ENCODE assay signal across 20 cellular contexts in genomic region chr2:178227187-178227586, GRCh38. TPM values are rescaled to one million over a fixed set of nuclear protein-coding genes. Genes with fewer than 3 reads are reported as not detected.
DNase-seq lines count a peak whose midpoint lies in the region; ATAC-seq, FAIRE-seq and TF ChIP-seq lines count a peak whose summit lies in the region.
"Had no signal": no experiment of that assay in that cellular context is flagged by ENCODE, and none has a peak within 500 bp of the region (broad histone marks: within the 10 kb centered on the region; RNA-seq: fewer than 3 reads in every experiment).

No MANE protein-coding gene starts in this region.

- ATAC-seq in Right ventricle myocardium superior (ENCODE audit: poor library complexity): no peak
- no peak for ATAC-seq in GM18907 (IDR thresholded peaks at IDR 0.05; ENCODE audit: unreplicated experiment)
- ATAC-seq: activated T-helper 17 cell treated with anti-CD3 and anti-CD28 coated beads, Interleukin-2, amount 50 U/mL, for 72 hours; right cardiac atrium had no signal

- FAIRE-seq in RCC 7860 (lab: Jason Lieb, UNC): peak; percentile 72

- intact Hi-C loops in Right ventricle myocardium superior (cut with DNase I): no loop called here

- H3K4me3 ChIP-seq in osteoblast (ENCODE audit: insufficient read depth, low read length): no peak overlapping the region
- H3K4me3 ChIP-seq: BLaER1, esophagus muscularis mucosa had no signal

- H3K4me1 ChIP-seq in osteoblast (ENCODE audit: insufficient read depth, low read length): peaks cover 21% of the 10 kb centered on the region
- H3K4me1 ChIP-seq: BLaER1, esophagus muscularis mucosa had no signal

- DNase-seq in EH (ENCODE audit: low read depth) (peak; percentile 62), RCC 7860 (ENCODE audit: low spot score) (peak; percentile 62), dermis blood vessel endothelial cell (peak; percentile 14), osteoblast (ENCODE audit: insufficient read length, low spot score, missing footprints) (peak; percentile 73), Right ventricle myocardium superior (no peak), epidermal melanocyte (ENCODE audit: insufficient read length, low spot score) (no peak), GM20000 (ENCODE audit: low spot score) (no peak)
- DNase-seq: amygdala; DMS 273 treated with DMSO at 0.1 percent for 48 hours; KG1; NCI-H1105 treated with DMSO at 0.1 percent for 48 hours; NK-92 treated with Interleukin-12 subunit alpha and Interleukin-12 subunit beta, amount 100 ng/mL, for 24 hours; right cardiac atrium; SHP77; stimulated activated CD4-positive, alpha-beta T cell treated with anti-CD3 and anti-CD28 coated beads, Interleukin-2, amount 100 ng/mL, for 24 hours had no signal

- no peaks in the 10 kb centered on the region for H3K9me3 ChIP-seq in osteoblast (ENCODE audit: low read depth, low read length)
- H3K9me3 ChIP-seq: BLaER1, esophagus muscularis mucosa, neutrophil had no signal

- no peak overlapping the region for H3K27ac ChIP-seq in osteoblast (ENCODE audit: low read depth, low read length)
- H3K27ac ChIP-seq: BLaER1, esophagus muscularis mucosa, neutrophil had no signal

- peak overlapping the region; percentile 34 for H3K4me2 ChIP-seq in osteoblast (ENCODE audit: insufficient read depth, low read length)
- H3K4me2 ChIP-seq: BLaER1 had no signal

- no peaks in the 10 kb centered on the region for H4K20me1 ChIP-seq in osteoblast (ENCODE audit: insufficient read depth, low read length)
- H4K20me1 ChIP-seq: BLaER1 had no signal

- H2AFZ ChIP-seq in osteoblast (ENCODE audit: low read length): no peak overlapping the region

- no peaks in the 10 kb centered on the region for H3K27me3 ChIP-seq in osteoblast (ENCODE audit: insufficient read depth, low read length)
- H3K27me3 ChIP-seq: BLaER1, esophagus muscularis mucosa, neutrophil had no signal

- TF ChIP-seq CTCF in osteoblast (IDR thresholded peaks at IDR 0.05; ENCODE audit: extremely low read depth, low read depth, low read length): no peak
- TF ChIP-seq CTCF in GM20000 (IDR thresholded peaks at IDR 0.05; ENCODE audit: extremely low read depth, missing control alignments): no peak

- H3K36me3 ChIP-seq in osteoblast (ENCODE audit: insufficient read depth, low read length): no peaks in the 10 kb centered on the region
- H3K36me3 ChIP-seq: BLaER1, esophagus muscularis mucosa, neutrophil had no signal

- no peaks in the 10 kb centered on the region for H3K79me2 ChIP-seq in osteoblast (ENCODE audit: insufficient read depth, low read length)

RNA-seq across cellular contexts. Expression of gene OSBPL6, which starts 32.9 kb away (rescaled TPM):
- 4.1 and 5.3 TPM in 2 replicates for total RNA-seq in dermis blood vessel endothelial cell
- total RNA-seq in osteoblast: 5.4 and 5.9 TPM in 2 replicates
- 3.3 TPM for total RNA-seq in Right ventricle myocardium superior

Comparison
In these comparisons a context has a peak if more than half of its experiments do, and no peak if none do; other contexts are left out.
1. DNase-seq: peak in EH (single experiment), RCC 7860 (single experiment), dermis blood vessel endothelial cell (single experiment) and osteoblast (single experiment); none in Right ventricle myocardium superior (single experiment), epidermal melanocyte (single experiment) and GM20000 (single experiment).